Comparison of ENCODE assay signal across 1 cellular context in genomic region chr19:46975918-46976782, GRCh38.
TF ChIP-seq lines count a peak whose summit lies in the region.

No MANE protein-coding gene starts in this region.

TF ChIP-seq in HEK293, 187 proteins besides CTCF, POLR2A, EP300 and RAD21 (continued from another document and continues in another):
- TF ChIP-seq PRDM6 (tag by site-specific recombination; IDR thresholded peaks at IDR 0.05) = peak; percentile 97
- peak; percentile 67 for TF ChIP-seq ZNF341 (tag by site-specific recombination; IDR thresholded peaks at IDR 0.05; ENCODE audit: low read depth)
- TF ChIP-seq ZNF114 (tag by site-specific recombination; IDR thresholded peaks at IDR 0.05) = no peak
- no peak for TF ChIP-seq ZNF423 (tag by site-specific recombination; IDR thresholded peaks at IDR 0.05)
- TF ChIP-seq ZNF768 (tag by site-specific recombination; IDR thresholded peaks at IDR 0.05) = no peak
- TF ChIP-seq ZNF510 (tag by site-specific recombination; IDR thresholded peaks at IDR 0.05; ENCODE audit: insufficient replicate concordance) = no peak
- no peak for TF ChIP-seq GLI4 (tag by site-specific recombination; IDR thresholded peaks at IDR 0.05)
- peak; percentile 85 for TF ChIP-seq ZNF580 (tag by site-specific recombination; IDR thresholded peaks at IDR 0.05)
- TF ChIP-seq ZBTB7A (tag by site-specific recombination; IDR thresholded peaks at IDR 0.05; ENCODE audit: low read depth) = no peak
- TF ChIP-seq ZBTB21 (tag by site-specific recombination; IDR thresholded peaks at IDR 0.05) = no peak
- no peak for TF ChIP-seq ZNF26 (tag by site-specific recombination; IDR thresholded peaks at IDR 0.05)
- peak; percentile 99 for TF ChIP-seq GFI1B (tag by site-specific recombination; IDR thresholded peaks at IDR 0.05)
- peak; percentile 26; the same call in 1 of the 2 replicates for TF ChIP-seq ZBTB17 (tag by site-specific recombination; IDR thresholded peaks at IDR 0.05)
- no peak for TF ChIP-seq ZNF549 (tag by site-specific recombination; IDR thresholded peaks at IDR 0.05)
- no peak for TF ChIP-seq ZNF645 (tag by site-specific recombination; IDR thresholded peaks at IDR 0.05)
- TF ChIP-seq ZNF274 (IDR thresholded peaks at IDR 0.05; ENCODE audit: low read length) = no peak
- no peak for TF ChIP-seq ZNF274 (tag by site-specific recombination; IDR thresholded peaks at IDR 0.05; ENCODE audit: borderline replicate concordance)
- TF ChIP-seq ZNF248 (tag by site-specific recombination; IDR thresholded peaks at IDR 0.05) = no peak
- no peak for TF ChIP-seq ZNF596 (tag by site-specific recombination; IDR thresholded peaks at IDR 0.05)
- TF ChIP-seq BCL6B (tag by site-specific recombination; IDR thresholded peaks at IDR 0.05) = no peak
- no peak for TF ChIP-seq ELK4 (IDR thresholded peaks at IDR 0.05; ENCODE audit: borderline replicate concordance, low read depth, low read length)
- TF ChIP-seq ZNF488 (tag by site-specific recombination; IDR thresholded peaks at IDR 0.05) = 0 out of 2 replicates have a peak, but pooled peaks have one; percentile 41
- no peak for TF ChIP-seq ZNF324 (tag by site-specific recombination; IDR thresholded peaks at IDR 0.05)
- no peak for TF ChIP-seq MYNN (tag by site-specific recombination; IDR thresholded peaks at IDR 0.05; ENCODE audit: borderline replicate concordance)
- TF ChIP-seq PRDM1 (tag by site-specific recombination; IDR thresholded peaks at IDR 0.05) = 0 out of 2 replicates have a peak, but pooled peaks have one; percentile 12
- TF ChIP-seq GLIS2 (tag by site-specific recombination; IDR thresholded peaks at IDR 0.05) = no peak
- TF ChIP-seq ZNF140 (tag by site-specific recombination; IDR thresholded peaks at IDR 0.05) = no peak
- TF ChIP-seq ZNF830 (tag by site-specific recombination; IDR thresholded peaks at IDR 0.05; ENCODE audit: low read depth) = no peak
- TF ChIP-seq ZNF18 (tag by site-specific recombination; IDR thresholded peaks at IDR 0.05) = 0 out of 2 replicates have a peak, but pooled peaks have one; percentile 25
- TF ChIP-seq GLI2 (tag by site-specific recombination; IDR thresholded peaks at IDR 0.05; ENCODE audit: borderline replicate concordance, low read depth) = no peak
- no peak for TF ChIP-seq ZNF623 (tag by site-specific recombination; IDR thresholded peaks at IDR 0.05)
- TF ChIP-seq SP3 (tag by site-specific recombination; IDR thresholded peaks at IDR 0.05) = no peak
- TF ChIP-seq ZNF292 (tag by site-specific recombination; IDR thresholded peaks at IDR 0.05; ENCODE audit: borderline replicate concordance, low read depth) = no peak
- no peak for TF ChIP-seq ZNF121 (tag by site-specific recombination; IDR thresholded peaks at IDR 0.05)
- no peak for TF ChIP-seq ZNF629 (tag by site-specific recombination; IDR thresholded peaks at IDR 0.05)
- no peak for TF ChIP-seq ZNF311 (tag by site-specific recombination; IDR thresholded peaks at IDR 0.05; ENCODE audit: borderline replicate concordance)
- peak; percentile 94 for TF ChIP-seq ZNF843 (tag by site-specific recombination; IDR thresholded peaks at IDR 0.05)
- no peak for TF ChIP-seq ZNF391 (tag by site-specific recombination; IDR thresholded peaks at IDR 0.05; ENCODE audit: borderline replicate concordance, low read depth)
- peak; percentile 77 for TF ChIP-seq PRDM4 (tag by site-specific recombination; IDR thresholded peaks at IDR 0.05)
- TF ChIP-seq TCF7L2 (IDR thresholded peaks at IDR 0.05; ENCODE audit: borderline replicate concordance, low read depth, low read length) = 0 out of 2 replicates have a peak, but pooled peaks have one; percentile 34
- TF ChIP-seq ZNF37A (tag by site-specific recombination; IDR thresholded peaks at IDR 0.05) = no peak
- TF ChIP-seq ZBTB10 (tag by site-specific recombination; IDR thresholded peaks at IDR 0.05) = no peak
- no peak for TF ChIP-seq KLF8 (tag by site-specific recombination; IDR thresholded peaks at IDR 0.05)
- 0 out of 2 replicates have a peak, but pooled peaks have one; percentile 23 for TF ChIP-seq ZNF664 (tag by site-specific recombination; IDR thresholded peaks at IDR 0.05)
- no peak for TF ChIP-seq AEBP2 (tag by site-specific recombination; IDR thresholded peaks at IDR 0.05; ENCODE audit: borderline replicate concordance)
- no peak for TF ChIP-seq ZNF639 (tag by site-specific recombination; IDR thresholded peaks at IDR 0.05)
- no peak for TF ChIP-seq HOXA7 (CRISPR knock-in tag; IDR thresholded peaks at IDR 0.05; ENCODE audit: borderline replicate concordance)
